ENCODE assay signal across 1 cellular context in the genomic region with DNA sequence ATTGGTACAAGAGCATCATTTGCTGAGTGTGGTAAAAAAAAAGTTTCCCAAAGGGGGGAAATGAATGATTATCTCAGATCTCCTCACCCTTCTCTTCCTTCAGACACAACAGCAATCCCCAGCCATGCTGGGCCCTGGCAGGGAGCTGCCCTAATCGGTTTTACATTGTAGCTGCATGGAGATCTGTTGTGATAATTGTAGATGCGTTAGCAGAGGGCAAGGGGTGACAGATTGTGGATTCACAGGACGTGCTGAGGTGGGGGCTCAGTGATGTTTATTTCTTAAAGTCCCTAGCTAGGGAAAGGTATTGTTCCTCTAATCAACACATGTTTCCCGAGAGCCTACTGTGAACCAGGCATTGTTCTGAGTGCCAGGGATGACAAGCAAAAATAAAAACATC.
TF ChIP-seq lines count a peak whose summit lies in the region.

No MANE protein-coding gene starts in this region.

TF ChIP-seq in GM23338, 12 proteins besides CTCF, POLR2A, EP300 and RAD21 (continued from another document):
- TF ChIP-seq, protein P1, sequence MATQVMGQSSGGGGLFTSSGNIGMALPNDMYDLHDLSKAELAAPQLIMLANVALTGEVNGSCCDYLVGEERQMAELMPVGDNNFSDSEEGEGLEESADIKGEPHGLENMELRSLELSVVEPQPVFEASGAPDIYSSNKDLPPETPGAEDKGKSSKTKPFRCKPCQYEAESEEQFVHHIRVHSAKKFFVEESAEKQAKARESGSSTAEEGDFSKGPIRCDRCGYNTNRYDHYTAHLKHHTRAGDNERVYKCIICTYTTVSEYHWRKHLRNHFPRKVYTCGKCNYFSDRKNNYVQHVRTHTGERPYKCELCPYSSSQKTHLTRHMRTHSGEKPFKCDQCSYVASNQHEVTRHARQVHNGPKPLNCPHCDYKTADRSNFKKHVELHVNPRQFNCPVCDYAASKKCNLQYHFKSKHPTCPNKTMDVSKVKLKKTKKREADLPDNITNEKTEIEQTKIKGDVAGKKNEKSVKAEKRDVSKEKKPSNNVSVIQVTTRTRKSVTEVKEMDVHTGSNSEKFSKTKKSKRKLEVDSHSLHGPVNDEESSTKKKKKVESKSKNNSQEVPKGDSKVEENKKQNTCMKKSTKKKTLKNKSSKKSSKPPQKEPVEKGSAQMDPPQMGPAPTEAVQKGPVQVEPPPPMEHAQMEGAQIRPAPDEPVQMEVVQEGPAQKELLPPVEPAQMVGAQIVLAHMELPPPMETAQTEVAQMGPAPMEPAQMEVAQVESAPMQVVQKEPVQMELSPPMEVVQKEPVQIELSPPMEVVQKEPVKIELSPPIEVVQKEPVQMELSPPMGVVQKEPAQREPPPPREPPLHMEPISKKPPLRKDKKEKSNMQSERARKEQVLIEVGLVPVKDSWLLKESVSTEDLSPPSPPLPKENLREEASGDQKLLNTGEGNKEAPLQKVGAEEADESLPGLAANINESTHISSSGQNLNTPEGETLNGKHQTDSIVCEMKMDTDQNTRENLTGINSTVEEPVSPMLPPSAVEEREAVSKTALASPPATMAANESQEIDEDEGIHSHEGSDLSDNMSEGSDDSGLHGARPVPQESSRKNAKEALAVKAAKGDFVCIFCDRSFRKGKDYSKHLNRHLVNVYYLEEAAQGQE (IDR thresholded peaks at IDR 0.05; ENCODE audit: unreplicated experiment) = no peak
- no peak for TF ChIP-seq ZNF114 (CRISPR knock-in tag; IDR thresholded peaks at IDR 0.05)
TF ChIP-seq in GM23338: peak in this region for 0.
